In the genomic region with DNA sequence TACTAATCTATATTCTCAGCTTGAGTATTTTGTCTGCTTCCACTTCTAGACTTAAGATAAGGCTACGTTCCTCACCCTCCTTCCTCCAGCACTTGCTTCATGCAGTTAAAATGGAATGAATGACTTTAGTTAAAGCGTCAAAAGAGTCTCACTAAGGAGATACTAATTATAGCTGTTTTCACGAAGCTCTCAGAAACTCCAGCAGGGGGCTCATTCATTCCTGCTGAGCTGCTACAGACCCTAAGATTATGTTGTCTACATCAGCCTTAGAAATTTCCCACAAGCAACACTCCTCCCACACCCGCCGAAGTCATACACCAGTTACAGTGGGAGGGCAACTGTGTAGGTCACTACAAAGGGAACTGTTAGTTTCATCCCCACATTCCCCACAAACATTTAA, we compare ENCODE assay signal across 9 cellular contexts. TPM values are rescaled to one million over a fixed set of nuclear protein-coding genes. Genes with fewer than 3 reads are reported as not detected.
A peak's percentile ranks its signal among the peaks of the same experiment; 100 is the strongest.
DNase-seq lines count a peak whose midpoint lies in the region; ATAC-seq, FAIRE-seq and TF ChIP-seq lines count a peak whose summit lies in the region.
"Had no signal": no experiment of that assay in that cellular context is flagged by ENCODE, and none has a peak within 500 bp of the region (broad histone marks: within the 10 kb centered on the region; RNA-seq: fewer than 3 reads in every experiment).

No MANE protein-coding gene starts in this region.

- peaks cover 22 to 24% of the 10 kb centered on the region in 2 donors for H3K27me3 Mint-ChIP-seq in stimulated activated naive B cell treated with anti-CD40 and anti-IgM and Interleukin-4, amounts not matched to agents 10 μg/mL and 1 μg/mL and 100 μg/mL, for 72 hours

- no peaks in the 10 kb centered on the region for H4K20me1 ChIP-seq in MM.1S (ENCODE audit: insufficient read depth, low read length)
- H4K20me1 ChIP-seq in GM12878 (ENCODE audit: control insufficient read depth, insufficient read depth): no peaks in the 10 kb centered on the region
- no peaks in the 10 kb centered on the region for H4K20me1 ChIP-seq in neural cell (ENCODE audit: insufficient read depth)

- H3K9me2 ChIP-seq in MM.1S (replicated peaks; ENCODE audit: insufficient read depth, low read length) (no peaks in the 10 kb centered on the region), neural cell (ENCODE audit: insufficient read depth, low read length) (no peaks in the 10 kb centered on the region)

- in situ Hi-C loops in GM12878 (cut with MboI): no loop called here

- ATAC-seq in GM12878 (peak; percentile 48; the same call in 2 of the 3 replicates), GM21390 (IDR thresholded peaks at IDR 0.05; ENCODE audit: unreplicated experiment) (no peak), left colon (no peak)
- no peak for ATAC-seq in stimulated activated naive B cell treated with anti-CD40 and anti-IgM and Interleukin-4, amounts not matched to agents 10 μg/mL and 1 μg/mL and 100 μg/mL, for 72 hours (replicated peaks)

- TF ChIP-seq CTCF in MM.1S (IDR thresholded peaks at IDR 0.05; ENCODE audit: low read length): peak; percentile 14; the same call in 1 of the 2 replicates
- TF ChIP-seq CTCF in GM12878 (IDR thresholded peaks at IDR 0.05 in 2 of 3, conservative IDR thresholded peaks at IDR 0.05 in 1 of 3; ENCODE audit: control insufficient read depth in 2 of 3, extremely low read depth in 1 of 3, insufficient read depth in 1 of 3, low read depth in 3 of 3, low read length in 3 of 3): peak; percentile 14 to 23 (median 21); a peak in 1 of 6 replicates
- peak; percentile 57 for TF ChIP-seq CTCF in neural cell (IDR thresholded peaks at IDR 0.05; ENCODE audit: poor library complexity, severe bottlenecking)

- no peak overlapping the region for H3K9ac ChIP-seq in MM.1S (ENCODE audit: low read length)
- H3K9ac ChIP-seq in GM12878 (ENCODE audit: control insufficient read depth, insufficient read depth, low read length): no peak overlapping the region
- no peak overlapping the region for H3K9ac ChIP-seq in neural cell (ENCODE audit: low read length)

- BruUV-seq in GM12878 (replicated peaks; lab: Mats Ljungman, UMichigan): no TSS peak

- no peaks in the 10 kb centered on the region for H3F3A ChIP-seq in MM.1S (ENCODE audit: insufficient read depth, low read length)
- no peaks in the 10 kb centered on the region for H3F3A ChIP-seq in neural cell (ENCODE audit: insufficient read depth, low read length, poor library complexity, severe bottlenecking)

- H3K4me3 Mint-ChIP-seq in stimulated activated naive B cell treated with anti-CD40 and anti-IgM and Interleukin-4, amounts not matched to agents 10 μg/mL and 1 μg/mL and 100 μg/mL, for 72 hours: no peak overlapping the region

- FAIRE-seq in GM12878 (lab: Jason Lieb, UNC): no peak
- FAIRE-seq: A204.1 had no signal

- no peak overlapping the region for H3K4me2 ChIP-seq in MM.1S (ENCODE audit: low read depth, low read length)
- no peak overlapping the region for H3K4me2 ChIP-seq in GM12878 (ENCODE audit: control insufficient read depth, insufficient read depth)
- no peak overlapping the region for H3K4me2 ChIP-seq in neural cell (ENCODE audit: low read length)

- TF ChIP-seq POLR2A in GM12878 (IDR thresholded peaks at IDR 0.05; ENCODE audit: low read depth, low read length): no peak

- RAD21 ChIA-PET in GM12878 (lab: Charles Lee; ENCODE audit: unreplicated experiment): no interaction called here

- TF ChIP-seq EP300 in GM12878 (IDR thresholded peaks at IDR 0.05; ENCODE audit: borderline replicate concordance in 1 of 2, control insufficient read depth in 1 of 2, low read depth in 2 of 2, low read length in 2 of 2): no peak
- TF ChIP-seq EP300 in neural cell (conservative IDR thresholded peaks at IDR 0.05; ENCODE audit: poor library complexity, severe bottlenecking): no peak

- POLR2A ChIA-PET in GM12878 (lab: Charles Lee): no interaction called here

- H2AFZ ChIP-seq in MM.1S (ENCODE audit: low read length) (no peak overlapping the region), GM12878 (ENCODE audit: control insufficient read depth, low read depth, low read length) (no peak overlapping the region), neural cell (ENCODE audit: low read depth, low read length) (no peak overlapping the region)

- DNase-seq in DMS53 (lab: John Stamatoyannopoulos, UW) (peak; percentile 28), DMS53 treated with DMSO at 0.1 percent for 48 hours (lab: John Stamatoyannopoulos, UW; ENCODE audit: unreplicated experiment) (no peak), MM.1S (no peak), GM12878 (ENCODE audit: low read depth, low spot score) (no peak), left colon (no peak)
- no peak for DNase-seq in stimulated activated naive B cell treated with anti-CD40 and anti-IgM and Interleukin-4, amounts not matched to agents 10 μg/mL and 1 μg/mL and 100 μg/mL, for 72 hours

- H3K27ac Mint-ChIP-seq in stimulated activated naive B cell treated with anti-CD40 and anti-IgM and Interleukin-4, amounts not matched to agents 10 μg/mL and 1 μg/mL and 100 μg/mL, for 72 hours: no peak overlapping the region

- intact Hi-C loops in GM12878 (cut with micrococcal nuclease; ENCODE audit: unreplicated experiment) (no loop called here), left colon (cut with DNase I, micrococcal nuclease) (no loop called here)

- TF ChIP-seq RAD21 in GM12878 (IDR thresholded peaks at IDR 0.05; ENCODE audit: insufficient read depth, low read depth, low read length) (no peak), neural cell (conservative IDR thresholded peaks at IDR 0.05) (peak; percentile 30)

- H3K4me3 ChIP-seq in MM.1S (ENCODE audit: low read length) (no peak overlapping the region), GM12878 (no peak overlapping the region), neural cell (ENCODE audit: low read length) (no peak overlapping the region)

- no peaks in the 10 kb centered on the region for H3K9me3 ChIP-seq in MM.1S (replicated peaks; ENCODE audit: insufficient read depth, low read length)
- no peaks in the 10 kb centered on the region for H3K9me3 ChIP-seq in GM12878 (replicated peaks; ENCODE audit: control insufficient read depth, insufficient read depth, low read length)
- peaks cover 8% of the 10 kb centered on the region for H3K9me3 ChIP-seq in neural cell (ENCODE audit: low read length)

- WGBS in GM12878 (ENCODE audit: insufficient coverage, insufficient replicate concordance, low lambda C conversion rate, missing lambda C conversion rate): 28% methylated on average over 5 of the region's 5 CpGs

- H3K27ac ChIP-seq in MM.1S (ENCODE audit: low read length) (no peak overlapping the region), GM12878 (ENCODE audit: control insufficient read depth, insufficient read depth) (no peak overlapping the region), neural cell (ENCODE audit: low read length) (no peak overlapping the region)

- H3K4me1 ChIP-seq in MM.1S (ENCODE audit: low read length) (peaks cover 4% of the 10 kb centered on the region; the same call in 1 of the 2 replicates), GM12878 (ENCODE audit: control insufficient read depth, insufficient read depth, low read length) (no peaks in the 10 kb centered on the region)

- H3K79me2 ChIP-seq in MM.1S (ENCODE audit: low read length): no peaks in the 10 kb centered on the region
- H3K79me2 ChIP-seq in GM12878 (ENCODE audit: control insufficient read depth, insufficient read depth, low read length): no peaks in the 10 kb centered on the region
- H3K79me2 ChIP-seq in neural cell (replicated peaks; ENCODE audit: insufficient read depth, low read length): no peaks in the 10 kb centered on the region

- no peaks in the 10 kb centered on the region for H3K4me1 Mint-ChIP-seq in stimulated activated naive B cell treated with anti-CD40 and anti-IgM and Interleukin-4, amounts not matched to agents 10 μg/mL and 1 μg/mL and 100 μg/mL, for 72 hours

- SMC1A ChIA-PET in GM12878 (lab: Charles Lee; ENCODE audit: uncharacterized antibody, unreplicated experiment): interaction anchor here (1.0 kb wide), 1 partner anchor 268 kb away, joined by 3 read pairs; no protein-coding TSS in a partner anchor

- H3K27me3 ChIP-seq in MM.1S (replicated peaks; ENCODE audit: insufficient read depth, low read length): no peaks in the 10 kb centered on the region
- H3K27me3 ChIP-seq in GM12878 (replicated peaks in 1 of 2; ENCODE audit: control insufficient read depth in 2 of 2, insufficient read depth in 2 of 2, low read length in 1 of 2): no peaks in the 10 kb centered on the region
- H3K27me3 ChIP-seq in neural cell (ENCODE audit: insufficient read depth, low read depth, low read length): peaks cover 46% of the 10 kb centered on the region

- peaks cover 4 to 6% of the 10 kb centered on the region in 2 donors for H3K9me3 Mint-ChIP-seq in stimulated activated naive B cell treated with anti-CD40 and anti-IgM and Interleukin-4, amounts not matched to agents 10 μg/mL and 1 μg/mL and 100 μg/mL, for 72 hours

- CTCF ChIA-PET in GM12878 (lab: Yijun Ruan, JAX): interaction anchor here (1.0 kb wide), 2 partner anchors 258 to 283 kb away, joined by 3 to 4 read pairs; no protein-coding TSS in a partner anchor

- H3K36me3 ChIP-seq in MM.1S (replicated peaks; ENCODE audit: insufficient read depth, low read length): no peaks in the 10 kb centered on the region
- no peaks in the 10 kb centered on the region for H3K36me3 ChIP-seq in GM12878 (ENCODE audit: control insufficient read depth in 2 of 2, insufficient read depth in 2 of 2, low read length in 1 of 2)
- no peaks in the 10 kb centered on the region for H3K36me3 ChIP-seq in neural cell (ENCODE audit: insufficient read depth, low read length)

- no peaks in the 10 kb centered on the region for H3K36me3 Mint-ChIP-seq in stimulated activated naive B cell treated with anti-CD40 and anti-IgM and Interleukin-4, amounts not matched to agents 10 μg/mL and 1 μg/mL and 100 μg/mL, for 72 hours

RNA-seq across cellular contexts. Expression of gene KIFC3, which starts 57.0 kb away (rescaled TPM):
- 0.56 TPM in 1 of 2 replicates, not detected in the other for total RNA-seq in GM12878 (2013; cell fraction: nucleolus; rRNA removed)
- total RNA-seq in GM12878 (2014; rRNA removed) (0.23 and 0.49 TPM in 2 replicates), GM12878 (2014; rRNA removed; fragmentation: Illumina TruSeq; extraction: Trizol) (0.22 TPM in 1 of 2 replicates, not detected in the other), GM12878 (2021) (0.82 and 1.3 TPM in 2 replicates), left colon (1 to 10 TPM; 4.3 to 5.6 TPM)
- polyA plus RNA-seq in GM12878 (2011; ENCODE audit: low read depth): not detected
- polyA plus RNA-seq in GM12878 (2011; rRNA removed) (0.26 TPM in 2 replicates), GM12878 (2014; fragmentation: Illumina TruSeq; extraction: Trizol) (not detected in 2 replicates), GM12878 (2014; fragmentation: Nextera tagmentation; extraction: Ambion mirVana) (not detected), GM12878 (2014; rRNA removed) (0.08 and 0.22 TPM in 2 replicates), GM12878 (2016; fragmentation: Nextera tagmentation; extraction: Ambion mirVana) (1 to 10 TPM in 1 of 2 experiments, under 1 TPM in 1; 0.46 to 1.2 TPM), neural cell (29.7 and 33.2 TPM in 2 replicates)
- polyA plus RNA-seq in GM12878 (2011; cell fraction: cytosol; rRNA removed): 0.15 and 0.43 TPM in 2 replicates
- polyA plus RNA-seq in GM12878 (2011; cell fraction: nucleus; rRNA removed): 0.39 and 0.90 TPM in 2 replicates
- 0.42 and 0.73 TPM in 2 replicates for polyA plus RNA-seq in GM12878 (2012)
- polyA minus RNA-seq in GM12878 (2011; rRNA and poly(A)+ RNA removed): 0.10 and 0.15 TPM in 2 replicates
- 0.94 and 3.2 TPM in 2 replicates for polyA minus RNA-seq in GM12878 (2011; cell fraction: cytosol; rRNA and poly(A)+ RNA removed)
- polyA minus RNA-seq in GM12878 (2011; cell fraction: nucleus; rRNA and poly(A)+ RNA removed): 0.12 and 0.48 TPM in 2 replicates
- polyA minus RNA-seq in neural cell: 33.0 and 34.1 TPM in 2 replicates
